ENCODE assay signal across 8 cellular contexts in genomic region chr9:125747053-125747764, GRCh38. TPM values are rescaled to one million over a fixed set of nuclear protein-coding genes. Genes with fewer than 3 reads are reported as not detected.
A peak's percentile ranks its signal among the peaks of the same experiment; 100 is the strongest.
DNase-seq lines count a peak whose midpoint lies in the region; ATAC-seq and TF ChIP-seq lines count a peak whose summit lies in the region.

Gene PBX3 (plus strand): TSS chr9:125747373.

- H3K27ac ChIP-seq in adrenal gland (peak within 1 kb of the TSS; percentile 78 to 91 (median 86)), right cardiac atrium (ENCODE audit: low read length) (peak within 1 kb of the TSS; percentile 88), rectal smooth muscle tissue (ENCODE audit: low read depth, low read length) (peak within 1 kb of the TSS; percentile 85)

- intact Hi-C loops in adrenal gland (cut with DNase I) = loop anchor here in 1 of 2 donors (5.0 kb wide), 2 partner anchors 75 to 335 kb away; no protein-coding TSS in a partner anchor
- intact Hi-C loops in right cardiac atrium (cut with DNase I) = loop anchor here in 2 of 4 donors (5.0 kb wide), 2 partner anchors 75 to 140 kb away; no protein-coding TSS in a partner anchor

- H3K36me3 ChIP-seq in adrenal gland (replicated peaks in 1 of 2) (no peaks in the 10 kb centered on the region), rectal smooth muscle tissue (ENCODE audit: control insufficient read depth, insufficient read depth, low read length) (no peaks in the 10 kb centered on the region)

- peak; percentile 10 to 24 for TF ChIP-seq POLR2A in adrenal gland (IDR thresholded peaks at IDR 0.05)

- H3K4me1 ChIP-seq in adrenal gland (replicated peaks in 1 of 2) (peaks cover 19 to 37% of the 10 kb centered on the region in 2 donors), right cardiac atrium (ENCODE audit: control insufficient read depth, insufficient read depth, low read length) (no peaks in the 10 kb centered on the region), rectal smooth muscle tissue (ENCODE audit: control insufficient read depth, insufficient read depth, low read length) (peaks cover 9% of the 10 kb centered on the region)

- ATAC-seq in GM19025 (IDR thresholded peaks at IDR 0.05; ENCODE audit: low read depth, unreplicated experiment) (peak; percentile 8), HG03354 (IDR thresholded peaks at IDR 0.05; ENCODE audit: poor library complexity, severe bottlenecking, unreplicated experiment) (peak; percentile 13), right cardiac atrium (peak in 1 of 2 donors; percentile 1)

- TF ChIP-seq CTCF in adrenal gland (IDR thresholded peaks at IDR 0.05) = no peak

- DNase-seq in AG20443 (ENCODE audit: low spot score) = peak; percentile 57
- DNase-seq in T follicular helper cell (ENCODE audit: low read depth) = peak; percentile 42
- peak; percentile 59 to 76 (median 67) for DNase-seq in adrenal gland
- DNase-seq in right cardiac atrium = peak; percentile 58 to 86 (median 85)
- DNase-seq in SKM-1 treated with dmso at 0.1 percent for 144 hours (lab: John Stamatoyannopoulos, UW; ENCODE audit: unreplicated experiment) = no peak

- peak within 1 kb of the TSS; percentile 1 for H3K9ac ChIP-seq in rectal smooth muscle tissue (ENCODE audit: low read length)

- H3K27me3 ChIP-seq in adrenal gland (no peaks in the 10 kb centered on the region), right cardiac atrium (ENCODE audit: control insufficient read depth, insufficient read depth) (no peaks in the 10 kb centered on the region), rectal smooth muscle tissue (ENCODE audit: control insufficient read depth, insufficient read depth, low read length) (no peaks in the 10 kb centered on the region)

- WGBS in adrenal gland, 4 donors = 0 to 1% (median 0%) methylated on average over 29 to 104 of the region's 107 CpGs; no CpG with 5 or more reads in 1 of the 4 donors
- WGBS in right cardiac atrium = under 1% methylated on average over 103 of the region's 107 CpGs

- H3K4me3 ChIP-seq in adrenal gland (peak within 1 kb of the TSS; percentile 80 to 100 (median 94)), right cardiac atrium (ENCODE audit: low read length) (peak within 1 kb of the TSS; percentile 82), rectal smooth muscle tissue (ENCODE audit: low read length) (peak within 1 kb of the TSS; percentile 69)

- no peaks in the 10 kb centered on the region for H3K9me3 ChIP-seq in adrenal gland (replicated peaks in 1 of 3)
- no peaks in the 10 kb centered on the region for H3K9me3 ChIP-seq in right cardiac atrium (ENCODE audit: control insufficient read depth, low read length)

RNA-seq across cellular contexts. Expression of gene PBX3, which starts in this region (rescaled TPM):
- total RNA-seq in adrenal gland (100 to 1,000 TPM in 7 of 8 donors, 10 to 100 TPM in 1; 55.3 to 231 (median 138) TPM), right cardiac atrium (100 to 1,000 TPM in 1 of 4 donors, 10 to 100 TPM in 3; 73.1 to 107 (median 92.9) TPM)
- polyA plus RNA-seq in adrenal gland (10 to 100 TPM; 43.4 to 57.8 (median 56.1) TPM), right cardiac atrium (47.6 TPM)
